8 cellular contexts compared by ENCODE assay signal in genomic region chr2:241878007-241878970, GRCh38. TPM values are rescaled to one million over a fixed set of nuclear protein-coding genes. Genes with fewer than 3 reads are reported as not detected.
DNase-seq lines count a peak whose midpoint lies in the region; ATAC-seq and TF ChIP-seq lines count a peak whose summit lies in the region.

No MANE protein-coding gene starts in this region.

- in situ Hi-C loops in T47D (cut with HindIII; ENCODE audit: low pct_unique_long_range_greater_than_20kb, low sequenced_read_pairs): no loop called here

- POLR2A ChIA-PET in WTC11 (lab: Charles Lee): interaction anchor here (1.6 kb wide), 1 partner anchor 192 kb away, joined by 3 read pairs; the partner anchor contains the start of gene DTYMK

- H3K27ac Mint-ChIP-seq in WTC11: no peak overlapping the region

- DNase-seq in DMS79 treated with DMSO at 0.1 percent for 48 hours (lab: John Stamatoyannopoulos, UW): peak; percentile 34
- no peak for DNase-seq in DMS79 (lab: John Stamatoyannopoulos, UW)
- peak; percentile 28 for DNase-seq in NCI-H2029 treated with DMSO at 0.1 percent for 48 hours (lab: John Stamatoyannopoulos, UW)
- peak; percentile 81 for DNase-seq in WTC11 (ENCODE audit: low spot score)
- peak; percentile 60 to 80 for DNase-seq in T47D (ENCODE audit: low read depth in 1 of 2, low spot score in 1 of 2)
- peak; percentile 12 for DNase-seq in kidney glomerular epithelial cell (lab: John Stamatoyannopoulos, UW)
- peak; percentile 77 for DNase-seq in stimulated activated CD4-positive, alpha-beta T cell treated with anti-CD3 and anti-CD28 coated beads, Interleukin-4, amount 100 ng/mL, for 1 hour

- ATAC-seq in WTC11 (peak; percentile 17; the same call in 1 of the 2 replicates), HG03378 (IDR thresholded peaks at IDR 0.05; ENCODE audit: unreplicated experiment) (no peak)

- TF ChIP-seq CTCF in WTC11 (IDR thresholded peaks at IDR 0.05): peak; percentile 57

- H3K4me1 Mint-ChIP-seq in WTC11: peaks cover 21% of the 10 kb centered on the region

- H3K36me3 Mint-ChIP-seq in WTC11: peaks cover 6% of the 10 kb centered on the region

- CTCF ChIA-PET in WTC11 (lab: Charles Lee): interaction anchor here (0.6 to 3.4 kb wide), 17 partner anchors 9 to 698 kb away, joined by 3 to 17 read pairs (median 5); partner anchors contain the start of genes D2HGDH, DTYMK, FARP2 and ING5

- H3K4me3 Mint-ChIP-seq in WTC11: peak overlapping the region; percentile 25

- H3K27me3 Mint-ChIP-seq in WTC11 (ENCODE audit: low read depth): peaks cover 6% of the 10 kb centered on the region

- H3K9me3 Mint-ChIP-seq in WTC11: peaks cover 6% of the 10 kb centered on the region

TF ChIP-seq in WTC11, 78 proteins besides CTCF, POLR2A, EP300 and RAD21:
- TF ChIP-seq FOXJ3 (CRISPR knock-in tag; IDR thresholded peaks at IDR 0.05; ENCODE audit: borderline replicate concordance): no peak
- no peak for TF ChIP-seq ZNF263 (CRISPR knock-in tag; IDR thresholded peaks at IDR 0.05; ENCODE audit: low read depth)
- TF ChIP-seq SOX15 (CRISPR knock-in tag; IDR thresholded peaks at IDR 0.05): no peak
- no peak for TF ChIP-seq RORB (CRISPR knock-in tag; IDR thresholded peaks at IDR 0.05)
- no peak for TF ChIP-seq ZBTB43 (CRISPR knock-in tag; IDR thresholded peaks at IDR 0.05)
- no peak for TF ChIP-seq PRDM15 (CRISPR knock-in tag; IDR thresholded peaks at IDR 0.05)
- TF ChIP-seq PRRX2 (CRISPR knock-in tag; IDR thresholded peaks at IDR 0.05): no peak
- no peak for TF ChIP-seq E2F4 (CRISPR knock-in tag; IDR thresholded peaks at IDR 0.05; ENCODE audit: borderline replicate concordance, low read depth)
- no peak for TF ChIP-seq IRF1 (CRISPR knock-in tag; IDR thresholded peaks at IDR 0.05)
- TF ChIP-seq ZNF121 (CRISPR knock-in tag; IDR thresholded peaks at IDR 0.05): no peak
- TF ChIP-seq NR1H2 (CRISPR knock-in tag; IDR thresholded peaks at IDR 0.05): no peak
- TF ChIP-seq OVOL2 (CRISPR knock-in tag; IDR thresholded peaks at IDR 0.05; ENCODE audit: borderline replicate concordance): no peak
- no peak for TF ChIP-seq ZNF219 (CRISPR knock-in tag; IDR thresholded peaks at IDR 0.05; ENCODE audit: borderline replicate concordance)
- TF ChIP-seq ZNF425 (CRISPR knock-in tag; conservative IDR thresholded peaks at IDR 0.05): no peak
- TF ChIP-seq MXD4 (CRISPR knock-in tag; IDR thresholded peaks at IDR 0.05; ENCODE audit: borderline replicate concordance): no peak
- TF ChIP-seq ZNF532 (CRISPR knock-in tag; IDR thresholded peaks at IDR 0.05; ENCODE audit: borderline replicate concordance): no peak

RNA-seq across cellular contexts. Expression of gene RTP5, which starts 8.8 kb away (rescaled TPM):
- not detected in 3 replicates for total RNA-seq in WTC11 (2021)

RNA-seq across cellular contexts. Expression of gene PDCD1, which starts 19.6 kb away (rescaled TPM):
- 0.25 to 0.52 TPM (median 0.30 TPM) in 3 replicates for total RNA-seq in WTC11 (2021)
